ENCODE assay signal across 9 cellular contexts in genomic region chr7:44105832-44106231, GRCh38. TPM values are rescaled to one million over a fixed set of nuclear protein-coding genes. Genes with fewer than 3 reads are reported as not detected.
DNase-seq lines count a peak whose midpoint lies in the region; ATAC-seq and TF ChIP-seq lines count a peak whose summit lies in the region.
"Had no signal": no experiment of that assay in that cellular context is flagged by ENCODE, and none has a peak within 500 bp of the region (broad histone marks: within the 10 kb centered on the region; RNA-seq: fewer than 3 reads in every experiment).

No MANE protein-coding gene starts in this region.

- H3K4me1 ChIP-seq in spleen = peaks cover 4 to 54% (median 30%) of the 10 kb centered on the region in 6 donors
- H3K4me1 ChIP-seq in left lung = peaks cover 0 to 7% of the 10 kb centered on the region in 2 donors
- H3K4me1 ChIP-seq: HAP-1 had no signal

- H3K36me3 ChIP-seq in spleen = peaks cover 0 to 43% (median 17%) of the 10 kb centered on the region in 6 donors
- peaks cover 0 to 28% of the 10 kb centered on the region in 2 donors for H3K36me3 ChIP-seq in left lung
- H3K36me3 ChIP-seq: HAP-1 had no signal

- peak overlapping the region; percentile 74 to 84 for H3K27ac Mint-ChIP-seq in T-cell

- no peak for TF ChIP-seq POLR2A in spleen (IDR thresholded peaks at IDR 0.05)

- H3K9me3 ChIP-seq in spleen (no peaks in the 10 kb centered on the region), left lung (no peaks in the 10 kb centered on the region)
- H3K9me3 ChIP-seq: HAP-1 had no signal

- POLR2A ChIA-PET in T-cell (lab: Charles Lee) = no interaction called here

- 39 to 53% (median 44%) methylated on average over 2 of the region's 2 CpGs for WGBS in spleen, 5 donors

- CTCF ChIA-PET in T-cell (lab: Charles Lee) = interaction anchor here in 1 of 2 donors (0.6 kb wide), 1 partner anchor 17 kb away, joined by 3 read pairs; no protein-coding TSS in a partner anchor

- no peak for ATAC-seq in T-cell (replicated peaks in 1 of 4)
- ATAC-seq in HG03025 (IDR thresholded peaks at IDR 0.05; ENCODE audit: low FRiP score, unreplicated experiment) = no peak
- ATAC-seq in left lung = no peak

- peak overlapping the region; percentile 87 for H3K4me3 ChIP-seq in fibroblast of villous mesenchyme (ENCODE audit: low read depth, low read length)
- H3K4me3 ChIP-seq in spleen = peak overlapping the region in 7 of 8 donors; percentile 38 to 74 (median 45)
- H3K4me3 ChIP-seq in left lung = peak overlapping the region in 1 of 2 donors; percentile 44
- H3K4me3 ChIP-seq: HAP-1 had no signal

- H3K4me1 Mint-ChIP-seq in T-cell = peaks cover 14 to 22% (median 18%) of the 10 kb centered on the region in 3 donors

- peaks cover 0 to 30% of the 10 kb centered on the region in 2 donors for H3K27me3 Mint-ChIP-seq in T-cell

- H3K27ac ChIP-seq in spleen (peak overlapping the region in 4 of 8 donors; percentile 78 to 85 (median 82)), left lung (peak overlapping the region in 1 of 2 donors; percentile 25)

- H3K4me3 Mint-ChIP-seq in T-cell = peak overlapping the region; percentile 71 to 79 (median 77)

- intact Hi-C loops in spleen (cut with DNase I; ENCODE audit: low total_unique reads) (no loop called here), left lung (cut with DNase I) (no loop called here)

- H3K36me3 Mint-ChIP-seq in T-cell = no peaks in the 10 kb centered on the region

- H3K9me3 Mint-ChIP-seq in T-cell = no peaks in the 10 kb centered on the region

- peak; percentile 33 for DNase-seq in GM20000 (ENCODE audit: low spot score)
- DNase-seq in T-cell = no peak
- DNase-seq in fibroblast of villous mesenchyme (ENCODE audit: low read depth) = no peak
- no peak for DNase-seq in spleen
- no peak for DNase-seq in HUDEP-2 (lab: John Stamatoyannopoulos, UW; ENCODE audit: unreplicated experiment in 76 of 76)
- no peak for DNase-seq in NCI-H82 (lab: John Stamatoyannopoulos, UW)
- no peak for DNase-seq in left lung

- TF ChIP-seq CTCF in GM20000 (IDR thresholded peaks at IDR 0.05; ENCODE audit: extremely low read depth, missing control alignments) = no peak
- no peak for TF ChIP-seq CTCF in fibroblast of villous mesenchyme (IDR thresholded peaks at IDR 0.05; ENCODE audit: insufficient read depth, low read depth, low read length)
- TF ChIP-seq CTCF in spleen (IDR thresholded peaks at IDR 0.05 in 8 of 11, conservative IDR thresholded peaks at IDR 0.05 in 3 of 11) = no peak
- TF ChIP-seq CTCF in left lung (IDR thresholded peaks at IDR 0.05) = no peak

- H3K27me3 ChIP-seq in spleen (replicated peaks in 1 of 7) (peaks cover 0 to 29% (median 4%) of the 10 kb centered on the region in 7 donors), left lung (peaks cover 0 to 40% of the 10 kb centered on the region in 2 donors)

RNA-seq across cellular contexts. Expression of gene AEBP1, which starts 1.7 kb away (rescaled TPM):
- total RNA-seq in T-cell (10 to 100 TPM; 18.1 to 28.4 (median 23.1) TPM), fibroblast of villous mesenchyme (148 and 159 TPM in 2 replicates), spleen (100 to 1,000 TPM in 2 of 7 donors, 10 to 100 TPM in 5; 67.5 to 106 (median 88.3) TPM), left lung (100 to 1,000 TPM; 167 to 195 TPM)
- polyA plus RNA-seq in spleen = 10 to 100 TPM; 41.3 to 71.7 (median 49.7) TPM

RNA-seq across cellular contexts. Expression of gene POLD2, which starts 17.5 kb away (rescaled TPM):
- total RNA-seq in T-cell (10 to 100 TPM; 53.4 to 85.1 (median 72.6) TPM), fibroblast of villous mesenchyme (95.7 and 101 TPM in 2 replicates), spleen (10 to 100 TPM; 31.9 to 73.0 (median 40.9) TPM), left lung (100 to 1,000 TPM in 1 of 2 donors, 10 to 100 TPM in 1; 68.3 to 115 TPM)
- polyA plus RNA-seq in spleen = 10 to 100 TPM; 53.7 to 79.1 (median 69.4) TPM

RNA-seq across cellular contexts. Expression of gene POLM, which starts 23.5 kb away (rescaled TPM):
- total RNA-seq in T-cell (10 to 100 TPM; 39.5 to 81.9 (median 70.7) TPM), fibroblast of villous mesenchyme (13.8 and 19.0 TPM in 2 replicates), spleen (100 to 1,000 TPM in 1 of 7 donors, 10 to 100 TPM in 6; 42.8 to 104 (median 63.4) TPM), left lung (10 to 100 TPM; 16.7 to 26.4 TPM)
- polyA plus RNA-seq in spleen = 10 to 100 TPM; 22.0 to 44.9 (median 30.3) TPM

RNA-seq across cellular contexts. Expression of gene MYL7, which starts 35.3 kb away (rescaled TPM):
- total RNA-seq in T-cell (not detected), fibroblast of villous mesenchyme (0.43 TPM in 1 of 2 replicates, not detected in the other), spleen (1 to 10 TPM in 1 of 7 donors, not detected in 6; 1.6 TPM), left lung (1 to 10 TPM; 1.5 to 1.8 TPM)
- polyA plus RNA-seq in spleen = under 1 TPM in 1 of 3 donors, not detected in 2; 0.22 TPM

RNA-seq across cellular contexts. Expression of gene PGAM2, which starts 40.5 kb away (rescaled TPM):
- total RNA-seq in T-cell = 1 to 10 TPM; 1.1 to 2.9 (median 1.7) TPM
- under 0.01 and 0.32 TPM in 2 replicates for total RNA-seq in fibroblast of villous mesenchyme
- total RNA-seq in spleen = 1 to 10 TPM in 4 of 7 donors, under 1 TPM in 2, not detected in 1; 0.75 to 2.8 (median 1.2) TPM
- polyA plus RNA-seq in spleen = 1 to 10 TPM; 1.6 to 4.0 (median 2.6) TPM
- under 1 TPM in 1 of 2 donors, not detected in 1; 0.79 TPM for total RNA-seq in left lung
